In genomic region chr11:113001709-113002108, GRCh38 we compare ENCODE assay signal across 1 cellular context.
TF ChIP-seq lines count a peak whose summit lies in the region.

No MANE protein-coding gene starts in this region.

TF ChIP-seq in WTC11, 78 proteins besides CTCF, POLR2A, EP300 and RAD21 (continued from another document):
- TF ChIP-seq ZNF512 (CRISPR knock-in tag; IDR thresholded peaks at IDR 0.05; ENCODE audit: borderline replicate concordance), result no peak
- TF ChIP-seq ATF1 (CRISPR knock-in tag; IDR thresholded peaks at IDR 0.05), result no peak
